In the genomic region with DNA sequence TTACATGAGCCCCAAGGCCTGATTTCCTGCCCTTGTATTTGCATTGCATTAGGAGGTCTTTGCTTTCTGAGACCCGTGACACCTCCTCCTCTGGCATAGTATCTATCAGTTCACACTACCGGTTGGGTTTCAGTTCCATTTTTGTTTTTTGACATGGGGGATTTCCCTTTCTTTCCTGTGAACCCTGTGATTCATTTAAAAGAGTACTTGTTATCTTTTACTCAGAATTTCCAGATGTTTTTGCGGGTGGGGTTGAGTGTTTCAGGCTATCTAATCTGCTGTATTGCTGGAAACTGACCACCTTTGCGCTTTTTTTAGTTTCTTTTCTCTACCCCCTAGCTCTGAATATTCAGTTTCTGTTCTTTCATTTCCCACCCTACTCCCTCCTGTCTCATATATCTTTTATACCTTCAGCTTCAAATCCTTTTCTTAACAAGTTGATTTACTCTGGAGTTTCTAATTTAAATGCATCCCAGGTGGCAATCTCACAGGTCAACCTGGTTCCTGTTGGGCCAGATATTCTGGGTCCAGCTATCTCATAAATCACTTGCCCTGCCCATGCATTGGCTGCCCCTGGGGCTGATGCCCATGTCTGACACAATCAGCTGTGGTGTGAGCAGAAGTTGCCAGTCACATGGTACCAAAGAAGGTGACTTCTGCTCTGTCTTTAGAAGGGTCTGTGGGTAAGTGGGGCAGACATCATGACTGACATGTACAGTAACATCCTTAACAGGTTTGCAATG, we compare ENCODE assay signal across 8 cellular contexts. TPM values are rescaled to one million over a fixed set of nuclear protein-coding genes. Genes with fewer than 3 reads are reported as not detected.
DNase-seq lines count a peak whose midpoint lies in the region; ATAC-seq and TF ChIP-seq lines count a peak whose summit lies in the region.

No MANE protein-coding gene starts in this region.

- intact Hi-C loops in heart right ventricle (cut with DNase I) (no loop called here), cardiac septum (cut with DNase I) (no loop called here), uterus (cut with DNase I; ENCODE audit: low total_unique reads) (no loop called here)

- DNase-seq in heart right ventricle: no peak
- no peak for DNase-seq in cardiac septum (ENCODE audit: low spot score)
- DNase-seq in activated CD4-positive, alpha-beta T cell treated with anti-CD3 and anti-CD28 coated beads for 1 hour: peak; percentile 38
- DNase-seq in fibroblast of pulmonary artery (ENCODE audit: low read depth): peak; percentile 40
- peak; percentile 51 for DNase-seq in stimulated activated CD8-positive, alpha-beta memory T cell treated with anti-CD3 and anti-CD28 coated beads, Interleukin-4, amount 100 ng/mL, for 24 hours (ENCODE audit: low read depth)
- DNase-seq in uterus: no peak
- no peak for DNase-seq in amniotic stem cell (lab: John Stamatoyannopoulos, UW)

- TF ChIP-seq POLR2A in uterus (IDR thresholded peaks at IDR 0.05): no peak

- H3K27ac ChIP-seq in heart right ventricle (peak overlapping the region in 6 of 10 donors; percentile 34 to 62 (median 48)), uterus (no peak overlapping the region)

- H3K27me3 ChIP-seq in heart right ventricle (no peaks in the 10 kb centered on the region), uterus (no peaks in the 10 kb centered on the region)

- ATAC-seq in heart right ventricle (peak in 5 of 8 donors; percentile 39 to 71 (median 43)), HG03439 (IDR thresholded peaks at IDR 0.05; ENCODE audit: unreplicated experiment) (peak; percentile 66)

- WGBS in heart right ventricle, 2 donors: 31% methylated on average over 4 of the region's 4 CpGs

- H3K4me1 ChIP-seq in heart right ventricle: peaks cover 0 to 42% (median 23%) of the 10 kb centered on the region in 9 donors
- H3K4me1 ChIP-seq in uterus: no peaks in the 10 kb centered on the region

- H3K4me3 ChIP-seq in heart right ventricle: no peak overlapping the region
- no peak overlapping the region for H3K4me3 ChIP-seq in fibroblast of pulmonary artery (replicated peaks; ENCODE audit: low read depth, low read length)
- no peak overlapping the region for H3K4me3 ChIP-seq in uterus

- TF ChIP-seq CTCF in heart right ventricle (IDR thresholded peaks at IDR 0.05) (no peak), fibroblast of pulmonary artery (IDR thresholded peaks at IDR 0.05; ENCODE audit: low read length, missing control alignments) (no peak), uterus (IDR thresholded peaks at IDR 0.05) (no peak)

- H3K36me3 ChIP-seq in heart right ventricle (no peaks in the 10 kb centered on the region), uterus (no peaks in the 10 kb centered on the region)

- H3K9me3 ChIP-seq in heart right ventricle (no peaks in the 10 kb centered on the region), uterus (no peaks in the 10 kb centered on the region)

RNA-seq across cellular contexts. Expression of a gene that starts 14.3 kb away (rescaled TPM):
- total RNA-seq in heart right ventricle (10 to 100 TPM; 19.7 to 30.2 (median 22.6) TPM), cardiac septum (18.6 TPM), uterus (10 to 100 TPM; 27.9 to 59.2 (median 44.2) TPM)
- 10 to 100 TPM in 1 of 2 donors, 1 to 10 TPM in 1; 8.0 to 11.6 TPM for polyA plus RNA-seq in heart right ventricle

Comparison
In these comparisons a context has a peak if more than half of its experiments do, and no peak if none do; other contexts are left out.
1. DNase-seq: peak in activated CD4-positive, alpha-beta T cell treated with anti-CD3 and anti-CD28 coated beads for 1 hour (single experiment), fibroblast of pulmonary artery (single experiment) and stimulated activated CD8-positive, alpha-beta memory T cell treated with anti-CD3 and anti-CD28 coated beads, Interleukin-4, amount 100 ng/mL, for 24 hours (single experiment); none in heart right ventricle (0 of 2), cardiac septum (single experiment), uterus (0 of 2) and amniotic stem cell (single experiment).
2. H3K27ac ChIP-seq: peak in heart right ventricle (6 of 10); none in uterus (0 of 2).